In genomic region chr5:119355636-119356383, GRCh38 we compare ENCODE assay signal across 1 cellular context.
TF ChIP-seq lines count a peak whose summit lies in the region.

TSS of gene TNFAIP8 (plus strand) at chr5:119356019. CDS start at chr5:119356091, 72 bp downstream.

TF ChIP-seq in HCT116, 20 proteins besides CTCF, POLR2A, EP300 and RAD21 (continued from another document):
- TF ChIP-seq, protein P1, sequence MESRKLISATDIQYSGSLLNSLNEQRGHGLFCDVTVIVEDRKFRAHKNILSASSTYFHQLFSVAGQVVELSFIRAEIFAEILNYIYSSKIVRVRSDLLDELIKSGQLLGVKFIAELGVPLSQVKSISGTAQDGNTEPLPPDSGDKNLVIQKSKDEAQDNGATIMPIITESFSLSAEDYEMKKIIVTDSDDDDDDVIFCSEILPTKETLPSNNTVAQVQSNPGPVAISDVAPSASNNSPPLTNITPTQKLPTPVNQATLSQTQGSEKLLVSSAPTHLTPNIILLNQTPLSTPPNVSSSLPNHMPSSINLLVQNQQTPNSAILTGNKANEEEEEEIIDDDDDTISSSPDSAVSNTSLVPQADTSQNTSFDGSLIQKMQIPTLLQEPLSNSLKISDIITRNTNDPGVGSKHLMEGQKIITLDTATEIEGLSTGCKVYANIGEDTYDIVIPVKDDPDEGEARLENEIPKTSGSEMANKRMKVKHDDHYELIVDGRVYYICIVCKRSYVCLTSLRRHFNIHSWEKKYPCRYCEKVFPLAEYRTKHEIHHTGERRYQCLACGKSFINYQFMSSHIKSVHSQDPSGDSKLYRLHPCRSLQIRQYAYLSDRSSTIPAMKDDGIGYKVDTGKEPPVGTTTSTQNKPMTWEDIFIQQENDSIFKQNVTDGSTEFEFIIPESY (IDR thresholded peaks at IDR 0.05; ENCODE audit: extremely low read depth, insufficient replicate concordance, low read length) = no peak
- no peak for TF ChIP-seq CBX3 (IDR thresholded peaks at IDR 0.05; ENCODE audit: low read depth)
